Comparison of ENCODE assay signal across 32 cellular contexts in the genomic region with DNA sequence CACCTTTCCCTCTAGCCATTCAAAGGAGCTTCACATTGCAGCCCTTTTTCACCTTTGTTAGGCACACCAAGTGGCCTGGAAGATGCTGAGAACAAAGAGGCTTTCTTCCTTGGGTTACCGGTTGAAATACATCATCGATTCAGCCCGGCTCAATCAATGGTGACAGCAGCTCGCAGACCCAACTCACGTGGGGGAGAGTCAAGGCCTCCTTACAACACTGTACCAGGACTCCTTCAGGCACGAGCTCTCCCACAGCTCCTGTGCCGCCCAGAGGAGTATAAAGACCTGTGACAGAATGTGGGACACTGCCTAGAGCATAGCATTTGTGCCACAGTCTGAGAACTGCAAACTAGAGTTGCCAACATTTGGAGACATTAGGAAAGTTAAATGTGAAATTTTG. TPM values are rescaled to one million over a fixed set of nuclear protein-coding genes. Genes with fewer than 3 reads are reported as not detected.
"Had no signal": no experiment of that assay in that cellular context is flagged by ENCODE, and none has a peak within 500 bp of the region (broad histone marks: within the 10 kb centered on the region; RNA-seq: fewer than 3 reads in every experiment).

No MANE protein-coding gene starts in this region.

- H3K9me3 Mint-ChIP-seq: activated CD4-positive, alpha-beta memory T cell treated with anti-CD3 and anti-CD28 coated beads for 36 hours; activated CD4-positive, alpha-beta T cell treated with anti-CD3 and anti-CD28 coated beads, Interleukin-2, amount 10 ng/mL, durations not matched to agents 24 days and 14 days; activated naive CD4-positive, alpha-beta T cell treated with anti-CD3 and anti-CD28 coated beads, Interleukin-2, amount 10 ng/mL, durations not matched to agents 7 days and 5 days; nephron progenitor cell; stimulated activated naive CD8-positive, alpha-beta T cell treated with anti-CD3 and anti-CD28 coated beads, Interleukin-15, Interleukin-2, amounts not matched to agents 100 ng/mL and 50 ng/mL, for 24 hours had no signal

- H3K4me3 Mint-ChIP-seq: activated CD4-positive, alpha-beta memory T cell treated with anti-CD3 and anti-CD28 coated beads for 36 hours; activated CD4-positive, alpha-beta T cell treated with anti-CD3 and anti-CD28 coated beads, Interleukin-2, amount 10 ng/mL, durations not matched to agents 24 days and 14 days; activated naive CD4-positive, alpha-beta T cell treated with anti-CD3 and anti-CD28 coated beads, Interleukin-2, amount 10 ng/mL, durations not matched to agents 7 days and 5 days; nephron progenitor cell; stimulated activated naive CD8-positive, alpha-beta T cell treated with anti-CD3 and anti-CD28 coated beads, Interleukin-15, Interleukin-2, amounts not matched to agents 100 ng/mL and 50 ng/mL, for 24 hours had no signal

- H3K27me3 Mint-ChIP-seq: activated CD4-positive, alpha-beta memory T cell treated with anti-CD3 and anti-CD28 coated beads for 36 hours; activated CD4-positive, alpha-beta T cell treated with anti-CD3 and anti-CD28 coated beads, Interleukin-2, amount 10 ng/mL, durations not matched to agents 24 days and 14 days; activated naive CD4-positive, alpha-beta T cell treated with anti-CD3 and anti-CD28 coated beads, Interleukin-2, amount 10 ng/mL, durations not matched to agents 7 days and 5 days; stimulated activated naive CD8-positive, alpha-beta T cell treated with anti-CD3 and anti-CD28 coated beads, Interleukin-15, Interleukin-2, amounts not matched to agents 100 ng/mL and 50 ng/mL, for 24 hours had no signal

- H3K27ac ChIP-seq: left lung, lower lobe of right lung, parathyroid adenoma, right lobe of liver, skin epidermis, thyroid gland, upper lobe of left lung, vagina, WERI-Rb-1 had no signal

- H3K36me3 Mint-ChIP-seq: activated CD4-positive, alpha-beta memory T cell treated with anti-CD3 and anti-CD28 coated beads for 36 hours had no signal

- H3K9me3 ChIP-seq: left lung, lower lobe of right lung, right lobe of liver, thyroid gland, upper lobe of left lung, vagina had no signal

- H3K4me3 ChIP-seq: left lung, lower lobe of right lung, right lobe of liver, skin epidermis, thyroid gland, upper lobe of left lung, vagina had no signal

- H3K27ac Mint-ChIP-seq: activated CD4-positive, alpha-beta memory T cell treated with anti-CD3 and anti-CD28 coated beads for 36 hours; activated CD4-positive, alpha-beta T cell treated with anti-CD3 and anti-CD28 coated beads, Interleukin-2, amount 10 ng/mL, durations not matched to agents 24 days and 14 days; activated naive CD4-positive, alpha-beta T cell treated with anti-CD3 and anti-CD28 coated beads, Interleukin-2, amount 10 ng/mL, durations not matched to agents 7 days and 5 days; nephron progenitor cell; stimulated activated naive CD8-positive, alpha-beta T cell treated with anti-CD3 and anti-CD28 coated beads, Interleukin-15, Interleukin-2, amounts not matched to agents 100 ng/mL and 50 ng/mL, for 24 hours had no signal

- H3K27me3 ChIP-seq: right lobe of liver, thyroid gland, upper lobe of left lung, vagina had no signal

- DNase-seq: activated CD4-positive, alpha-beta memory T cell treated with anti-CD3 and anti-CD28 coated beads for 36 hours; activated CD4-positive, alpha-beta T cell treated with anti-CD3 and anti-CD28 coated beads, Interleukin-2, amount 10 ng/mL, durations not matched to agents 24 days and 14 days; activated CD4-positive, CD25-positive, alpha-beta regulatory T cell treated with anti-CD3 and anti-CD28 coated beads, Interleukin-2, amount 50 U/mL, for 72 hours; activated CD8-positive, alpha-beta memory T cell treated with anti-CD3 and anti-CD28 coated beads, Interleukin-2, amount 50 U/mL, for 4 hours; activated gamma-delta T cell; activated naive CD4-positive, alpha-beta T cell treated with anti-CD3 and anti-CD28 coated beads, Interleukin-2, amount 10 ng/mL, durations not matched to agents 7 days and 5 days; activated T-cell treated with anti-CD3 and anti-CD28 coated beads, Interleukin-2, amount 50 U/mL, for 1 hour; amygdala; central memory CD4-positive, alpha-beta T cell; head of caudate nucleus; hypothalamus; kidney glomerular epithelial cell; left lung; lower lobe of right lung; mesendoderm; nephron progenitor cell; occipital lobe; right lobe of liver; stimulated activated CD4-positive, alpha-beta T cell treated with anti-CD3 and anti-CD28 coated beads, Interleukin-12 subunit alpha, Interleukin-12 subunit beta, amount 100 ng/mL, for 4 hours; stimulated activated CD4-positive, alpha-beta T cell treated with anti-CD3 and anti-CD28 coated beads, Interleukin-4, amount 100 ng/mL, for 1 hour; T-helper 9 cell; thyroid gland; upper lobe of left lung; WERI-Rb-1 had no signal

- H3K4me1 ChIP-seq: parathyroid adenoma, right lobe of liver had no signal

- H3K36me3 ChIP-seq: left lung, lower lobe of right lung, right lobe of liver, thyroid gland, upper lobe of left lung, vagina, WERI-Rb-1 had no signal

RNA-seq across cellular contexts. Expression of gene LRRC63, which starts 3.9 kb away (rescaled TPM):
- total RNA-seq: endothelial cell of umbilical vein, fibroblast of villous mesenchyme, myocyte had no signal
- polyA plus RNA-seq: fibroblast of lung had no signal

RNA-seq across cellular contexts. Expression of gene LCP1, which starts 25.9 kb away (rescaled TPM):
- total RNA-seq: myocyte had no signal
